ENCODE assay signal across 8 cellular contexts in genomic region chr13:28429685-28430290, GRCh38.
DNase-seq lines count a peak whose midpoint lies in the region; ATAC-seq and TF ChIP-seq lines count a peak whose summit lies in the region.

No MANE protein-coding gene starts in this region.

- H3K9me3 ChIP-seq in Peyer's patch (no peaks in the 10 kb centered on the region), tibial nerve (no peaks in the 10 kb centered on the region)

- H3K4me3 ChIP-seq in AG10803 (ENCODE audit: low read length): no peak overlapping the region
- H3K4me3 ChIP-seq in Peyer's patch: peak overlapping the region in 1 of 4 donors; percentile 21
- H3K4me3 ChIP-seq in tibial nerve: no peak overlapping the region

- peak overlapping the region in 1 of 4 donors; percentile 68 for H3K27ac ChIP-seq in Peyer's patch
- H3K27ac ChIP-seq in tibial nerve: no peak overlapping the region

- H3K4me1 ChIP-seq in Peyer's patch: no peaks in the 10 kb centered on the region
- peaks cover 0 to 14% (median 0%) of the 10 kb centered on the region in 4 donors for H3K4me1 ChIP-seq in tibial nerve

- 56 to 64% methylated on average over 10 of the region's 10 CpGs for WGBS in tibial nerve, 2 donors

- TF ChIP-seq EP300 in tibial nerve (IDR thresholded peaks at IDR 0.05): no peak

- no peaks in the 10 kb centered on the region for H3K36me3 ChIP-seq in Peyer's patch
- no peaks in the 10 kb centered on the region for H3K36me3 ChIP-seq in tibial nerve

- H3K27me3 ChIP-seq in Peyer's patch (no peaks in the 10 kb centered on the region), tibial nerve (no peaks in the 10 kb centered on the region)

- peak; percentile 95 for ATAC-seq in GM19372 (IDR thresholded peaks at IDR 0.05; ENCODE audit: low read depth, unreplicated experiment)
- ATAC-seq in HG03045 (IDR thresholded peaks at IDR 0.05; ENCODE audit: unreplicated experiment): peak; percentile 98

- TF ChIP-seq CTCF in AG10803 (conservative IDR thresholded peaks at IDR 0.05; ENCODE audit: low read length) (no peak), Peyer's patch (IDR thresholded peaks at IDR 0.05) (no peak), tibial nerve (IDR thresholded peaks at IDR 0.05) (no peak)

- DNase-seq in AG10803 (ENCODE audit: low read depth) (peak; percentile 35), Peyer's patch (peak in 2 of 3 donors; percentile 61), activated gamma-delta T cell treated with Interleukin-2 at 50 U/mL for 16 hours (no peak), HT-29 (ENCODE audit: low spot score) (no peak), NCI-H524 (lab: John Stamatoyannopoulos, UW) (no peak), tibial nerve (ENCODE audit: low spot score in 2 of 2) (no peak)

- TF ChIP-seq POLR2A in Peyer's patch (IDR thresholded peaks at IDR 0.05) (no peak), tibial nerve (IDR thresholded peaks at IDR 0.05) (no peak)

Comparison
In these comparisons a context has a peak if more than half of its experiments do, and no peak if none do; other contexts are left out.
1. DNase-seq: peak in AG10803 (single experiment) and Peyer's patch (2 of 3); none in activated gamma-delta T cell treated with Interleukin-2 at 50 U/mL for 16 hours (single experiment), HT-29 (single experiment), NCI-H524 (0 of 2) and tibial nerve (0 of 2).